24 cellular contexts compared by ENCODE assay signal in genomic region chr21:41991659-41992058, GRCh38.
"Had no signal": no experiment of that assay in that cellular context is flagged by ENCODE, and none has a peak within 500 bp of the region (broad histone marks: within the 10 kb centered on the region; RNA-seq: fewer than 3 reads in every experiment).

No MANE protein-coding gene starts in this region.

- ATAC-seq: effector memory CD8-positive, alpha-beta T cell; esophagus mucosa; foreskin keratinocyte; gastrocnemius medialis; gastroesophageal sphincter; heart left ventricle; heart right ventricle had no signal

- H3K9me3 Mint-ChIP-seq: dendritic cell treated with granulocyte-macrophage colony-stimulating factor and Interleukin-4, amounts not matched to agents 40 ng/mL and 50 ng/mL, for 4 days; effector memory CD8-positive, alpha-beta T cell had no signal

- H3K4me1 Mint-ChIP-seq: endodermal cell had no signal

- DNase-seq: colonic mucosa; cortex of kidney; dermis blood vessel endothelial cell; dorsolateral prefrontal cortex; effector CD4-positive, alpha-beta T cell; effector CD8-positive, alpha-beta T cell; effector memory CD4-positive, alpha-beta T cell; effector memory CD8-positive, alpha-beta T cell; endodermal cell; erythroblast; esophagus squamous epithelium; foreskin fibroblast; foreskin keratinocyte; foreskin melanocyte; gastrocnemius medialis; glutamatergic neuron; heart left ventricle; heart right ventricle; hippocampal formation had no signal

- H3K36me3 ChIP-seq: colonic mucosa had no signal

- H3K27me3 ChIP-seq: colonic mucosa, dorsolateral prefrontal cortex, esophagus squamous epithelium, foreskin keratinocyte, gastrocnemius medialis, gastroesophageal sphincter, heart left ventricle, heart right ventricle, hepatocyte had no signal

- H3K4me1 ChIP-seq: colonic mucosa, gastrocnemius medialis, gastroesophageal sphincter had no signal

- H3K4me3 ChIP-seq: colonic mucosa, dorsolateral prefrontal cortex, esophagus squamous epithelium, gastrocnemius medialis, gastroesophageal sphincter, heart left ventricle, heart right ventricle, hepatocyte had no signal

- H3K4me3 Mint-ChIP-seq: dendritic cell treated with granulocyte-macrophage colony-stimulating factor and Interleukin-4, amounts not matched to agents 40 ng/mL and 50 ng/mL, for 4 days; effector memory CD8-positive, alpha-beta T cell; endodermal cell had no signal

- H3K27ac Mint-ChIP-seq: dendritic cell treated with granulocyte-macrophage colony-stimulating factor and Interleukin-4, amounts not matched to agents 40 ng/mL and 50 ng/mL, for 4 days; endodermal cell had no signal

- H3K27ac ChIP-seq: colonic mucosa, dorsolateral prefrontal cortex, epithelial cell of prostate, esophagus squamous epithelium, foreskin keratinocyte, gastrocnemius medialis, gastroesophageal sphincter, heart left ventricle, heart right ventricle, hepatocyte had no signal

- H3K9me3 ChIP-seq: colonic mucosa, esophagus squamous epithelium, gastrocnemius medialis, gastroesophageal sphincter had no signal

- H3K27me3 Mint-ChIP-seq: dendritic cell treated with granulocyte-macrophage colony-stimulating factor and Interleukin-4, amounts not matched to agents 40 ng/mL and 50 ng/mL, for 4 days; effector memory CD8-positive, alpha-beta T cell had no signal
